ENCODE assay signal across 10 cellular contexts in genomic region chr10:4081691-4082111, GRCh38.
DNase-seq lines count a peak whose midpoint lies in the region; ATAC-seq, FAIRE-seq and TF ChIP-seq lines count a peak whose summit lies in the region.
"Had no signal": no experiment of that assay in that cellular context is flagged by ENCODE, and none has a peak within 500 bp of the region (broad histone marks: within the 10 kb centered on the region; RNA-seq: fewer than 3 reads in every experiment).

No MANE protein-coding gene starts in this region.

- CTCF ChIA-PET in GM10248 (lab: Yijun Ruan, JAX) = interaction anchor here (1.3 kb wide), 1 partner anchor 9 kb away, joined by 3 read pairs; no protein-coding TSS in a partner anchor

- intact Hi-C loops in left ventricle myocardium inferior (cut with micrococcal nuclease) (no loop called here), pancreas (cut with DNase I) (no loop called here)

- H3K36me3 ChIP-seq in adipocyte (ENCODE audit: control insufficient read depth, insufficient read depth, low read length, severe bottlenecking) (no peaks in the 10 kb centered on the region), left ventricle myocardium inferior (no peaks in the 10 kb centered on the region), pancreas (no peaks in the 10 kb centered on the region), small intestine (ENCODE audit: control insufficient read depth in 2 of 2, insufficient read depth in 2 of 2, low read length in 2 of 2) (no peaks in the 10 kb centered on the region)
- H3K36me3 ChIP-seq: BE2C had no signal

- WGBS in pancreas, 2 donors = 60 to 68% methylated on average over 5 of the region's 5 CpGs
- 69 to 79% (median 72%) methylated on average over 5 of the region's 5 CpGs for WGBS in small intestine, 3 donors

- peak overlapping the region; percentile 65 for H3K9ac ChIP-seq in adipocyte (ENCODE audit: low read length)

- ATAC-seq in pancreas = peak in 3 of 4 donors; percentile 28 to 61 (median 43)

- H3K4me1 ChIP-seq in adipocyte (ENCODE audit: control insufficient read depth, insufficient read depth, low read length) = peaks cover 46% of the 10 kb centered on the region
- peaks cover 54% of the 10 kb centered on the region for H3K4me1 ChIP-seq in left ventricle myocardium inferior
- H3K4me1 ChIP-seq in pancreas = no peaks in the 10 kb centered on the region
- H3K4me1 ChIP-seq in small intestine (ENCODE audit: control insufficient read depth in 2 of 2, insufficient read depth in 1 of 2, low read depth in 1 of 2, low read length in 1 of 2) = no peaks in the 10 kb centered on the region

- DNase-seq in AG20443 (ENCODE audit: low spot score) (peak; percentile 62), adipocyte (ENCODE audit: low read depth) (peak; percentile 54), left ventricle myocardium inferior (peak; percentile 43), pancreas (peak in 1 of 6 donors; percentile 9), small intestine (no peak), GM10248 (ENCODE audit: extremely low spot score) (no peak), C1 segment of cervical spinal cord (lab: John Stamatoyannopoulos, UW) (no peak)
- DNase-seq in stimulated activated CD8-positive, alpha-beta memory T cell treated with anti-CD3 and anti-CD28 coated beads, Interleukin-4, amount 100 ng/mL, for 48 hours = no peak
- DNase-seq: BE2C, foreskin melanocyte had no signal

- H3K9me3 ChIP-seq in adipocyte (ENCODE audit: control insufficient read depth, low read length) (no peaks in the 10 kb centered on the region), left ventricle myocardium inferior (replicated peaks) (no peaks in the 10 kb centered on the region), pancreas (no peaks in the 10 kb centered on the region), small intestine (ENCODE audit: control insufficient read depth, low read depth) (no peaks in the 10 kb centered on the region)
- H3K9me3 ChIP-seq: BE2C had no signal

- no peak for FAIRE-seq in pancreas (lab: Jason Lieb, UNC)
- no peak for FAIRE-seq in small intestine (lab: Jason Lieb, UNC)

- H3K27me3 ChIP-seq in adipocyte (replicated peaks; ENCODE audit: control insufficient read depth, insufficient read depth, low read length) (no peaks in the 10 kb centered on the region), left ventricle myocardium inferior (ENCODE audit: low read depth) (no peaks in the 10 kb centered on the region), pancreas (no peaks in the 10 kb centered on the region), small intestine (ENCODE audit: control insufficient read depth in 2 of 2, insufficient read depth in 2 of 2, low read length in 2 of 2) (no peaks in the 10 kb centered on the region)

- H3K27ac ChIP-seq in left ventricle myocardium inferior (replicated peaks) (peak overlapping the region; percentile 69), pancreas (no peak overlapping the region), small intestine (ENCODE audit: low read depth in 1 of 2, low read length in 1 of 2) (peak overlapping the region in 1 of 2 donors; percentile 24)

- H3K4me3 ChIP-seq in adipocyte (ENCODE audit: low read length) (no peak overlapping the region), left ventricle myocardium inferior (no peak overlapping the region), pancreas (no peak overlapping the region), small intestine (ENCODE audit: low read depth in 1 of 2, low read length in 2 of 2) (no peak overlapping the region)

- POLR2A ChIA-PET in GM10248 (lab: Yijun Ruan, JAX) = no interaction called here

- TF ChIP-seq CTCF in left ventricle myocardium inferior (IDR thresholded peaks at IDR 0.05; ENCODE audit: borderline replicate concordance) (no peak), pancreas (IDR thresholded peaks at IDR 0.05) (no peak), GM10248 (IDR thresholded peaks at IDR 0.05; ENCODE audit: control extremely low read depth, extremely low read depth, low read depth, missing control alignments) (no peak)

Comparison
In these comparisons a context has a peak if more than half of its experiments do, and no peak if none do; other contexts are left out.
1. DNase-seq: peak in AG20443 (single experiment), adipocyte (single experiment) and left ventricle myocardium inferior (single experiment); none in small intestine (single experiment), GM10248 (single experiment), C1 segment of cervical spinal cord (0 of 14) and stimulated activated CD8-positive, alpha-beta memory T cell treated with anti-CD3 and anti-CD28 coated beads, Interleukin-4, amount 100 ng/mL, for 48 hours (single experiment).